23 cellular contexts compared by ENCODE assay signal in genomic region chr20:46367234-46367633, GRCh38. TPM values are rescaled to one million over a fixed set of nuclear protein-coding genes. Genes with fewer than 3 reads are reported as not detected.
"Had no signal": no experiment of that assay in that cellular context is flagged by ENCODE, and none has a peak within 500 bp of the region (broad histone marks: within the 10 kb centered on the region; RNA-seq: fewer than 3 reads in every experiment).

No MANE protein-coding gene starts in this region.

- H3K27ac ChIP-seq: brain microvascular endothelial cell, coronary artery, neural progenitor cell, prostate gland, right atrium auricular region, suprapubic skin, transverse colon, vagina had no signal

- H3K9me3 Mint-ChIP-seq: activated CD4-positive, alpha-beta T cell treated with anti-CD3 and anti-CD28 coated beads, Interleukin-2, amount 10 ng/mL, durations not matched to agents 24 days and 14 days; central memory CD8-positive, alpha-beta T cell; neural progenitor cell; stimulated activated naive CD8-positive, alpha-beta T cell treated with anti-CD3 and anti-CD28 coated beads, Interleukin-15, amount 100 ng/mL, for 72 hours had no signal

- H3K27ac Mint-ChIP-seq: neural progenitor cell had no signal

- H3K9me3 ChIP-seq: prostate gland, right atrium auricular region, suprapubic skin, transverse colon, vagina had no signal

- DNase-seq: activated CD4-positive, alpha-beta T cell treated with anti-CD3 and anti-CD28 coated beads, Interleukin-2, amount 10 ng/mL, durations not matched to agents 24 days and 14 days; activated T-cell treated with anti-CD3 and anti-CD28 coated beads for 4 hours; anterior cingulate cortex; brain microvascular endothelial cell; erythroblast; foreskin melanocyte; glutamatergic neuron; hypothalamus; islet precursor cell; midbrain; stimulated activated naive CD8-positive, alpha-beta T cell treated with anti-CD3 and anti-CD28 coated beads, Interleukin-15, amount 100 ng/mL, for 72 hours; T-helper 1 cell; transverse colon had no signal

- H3K27me3 Mint-ChIP-seq: activated CD4-positive, alpha-beta T cell treated with anti-CD3 and anti-CD28 coated beads, Interleukin-2, amount 10 ng/mL, durations not matched to agents 24 days and 14 days; central memory CD8-positive, alpha-beta T cell; stimulated activated naive CD8-positive, alpha-beta T cell treated with anti-CD3 and anti-CD28 coated beads, Interleukin-15, amount 100 ng/mL, for 72 hours had no signal

- ATAC-seq: left lobe of liver; SK-N-SH treated with all-trans-retinoic acid at 6 μM for 48 hours; stimulated activated naive CD8-positive, alpha-beta T cell treated with anti-CD3 and anti-CD28 coated beads, Interleukin-15, amount 100 ng/mL, for 72 hours had no signal

- H3K27me3 ChIP-seq: brain microvascular endothelial cell, neural progenitor cell, right atrium auricular region, suprapubic skin, transverse colon, vagina had no signal

- H3K4me3 Mint-ChIP-seq: activated CD4-positive, alpha-beta T cell treated with anti-CD3 and anti-CD28 coated beads, Interleukin-2, amount 10 ng/mL, durations not matched to agents 24 days and 14 days; central memory CD8-positive, alpha-beta T cell; neural progenitor cell; stimulated activated naive CD8-positive, alpha-beta T cell treated with anti-CD3 and anti-CD28 coated beads, Interleukin-15, amount 100 ng/mL, for 72 hours had no signal

RNA-seq across cellular contexts. Expression of gene CDH22, which starts 58.9 kb away (rescaled TPM):
- total RNA-seq: activated CD4-positive, alpha-beta T cell treated with anti-CD3 and anti-CD28 coated beads, Interleukin-2, amount 10 ng/mL, durations not matched to agents 24 days and 14 days; osteocyte; transverse colon had no signal
